1 cellular context compared by ENCODE assay signal in the genomic region with DNA sequence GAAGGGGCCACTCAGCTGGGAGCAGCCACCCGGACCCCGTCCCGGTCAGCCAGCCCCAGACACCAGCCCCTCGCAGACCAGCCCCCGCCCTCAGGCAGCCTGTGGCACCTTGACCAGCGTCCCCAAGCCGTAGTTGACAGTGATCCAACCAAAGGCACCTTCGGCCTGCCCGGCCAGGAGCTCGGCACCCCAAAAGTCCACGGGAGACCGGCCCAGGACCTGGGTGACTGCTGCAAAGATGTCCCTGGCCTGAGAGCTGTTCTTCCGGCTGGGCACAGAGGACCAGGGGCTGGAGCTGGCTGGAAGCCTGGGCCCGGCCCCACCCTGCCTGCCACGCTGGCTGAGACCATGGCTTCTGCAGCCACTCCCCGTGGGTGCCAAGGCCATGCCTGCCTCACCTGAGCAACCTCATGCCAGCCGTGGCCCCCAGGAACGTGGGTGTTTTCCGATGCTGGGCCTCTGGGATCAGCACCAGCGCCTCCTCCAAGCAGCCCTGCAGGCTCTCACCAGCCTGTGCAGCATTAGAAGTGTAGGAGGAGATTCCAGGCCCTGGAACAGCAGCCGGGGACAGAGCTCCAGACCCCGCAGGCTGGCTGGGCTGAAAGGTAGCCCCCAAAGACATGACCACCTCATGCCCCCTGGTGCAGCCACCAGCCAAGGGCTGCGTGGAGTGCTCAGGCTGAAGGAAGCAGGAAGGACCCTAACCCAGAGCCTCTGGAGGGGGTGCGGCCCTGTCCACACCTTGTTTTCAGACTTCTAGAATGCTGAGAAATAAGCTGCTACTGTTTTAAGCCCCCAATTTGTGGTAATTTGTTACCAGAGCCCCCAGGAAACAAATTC.
TF ChIP-seq lines count a peak whose summit lies in the region.

No MANE protein-coding gene starts in this region.

TF ChIP-seq in WTC11, 78 proteins besides CTCF, POLR2A, EP300 and RAD21 (continued from another document):
- no peak for TF ChIP-seq ZBTB43 (CRISPR knock-in tag; IDR thresholded peaks at IDR 0.05)
- no peak for TF ChIP-seq NR1H2 (CRISPR knock-in tag; IDR thresholded peaks at IDR 0.05)
- TF ChIP-seq SOX15 (CRISPR knock-in tag; IDR thresholded peaks at IDR 0.05), result no peak
- no peak for TF ChIP-seq RELA (CRISPR knock-in tag; IDR thresholded peaks at IDR 0.05; ENCODE audit: borderline replicate concordance)
- TF ChIP-seq, protein P1, sequence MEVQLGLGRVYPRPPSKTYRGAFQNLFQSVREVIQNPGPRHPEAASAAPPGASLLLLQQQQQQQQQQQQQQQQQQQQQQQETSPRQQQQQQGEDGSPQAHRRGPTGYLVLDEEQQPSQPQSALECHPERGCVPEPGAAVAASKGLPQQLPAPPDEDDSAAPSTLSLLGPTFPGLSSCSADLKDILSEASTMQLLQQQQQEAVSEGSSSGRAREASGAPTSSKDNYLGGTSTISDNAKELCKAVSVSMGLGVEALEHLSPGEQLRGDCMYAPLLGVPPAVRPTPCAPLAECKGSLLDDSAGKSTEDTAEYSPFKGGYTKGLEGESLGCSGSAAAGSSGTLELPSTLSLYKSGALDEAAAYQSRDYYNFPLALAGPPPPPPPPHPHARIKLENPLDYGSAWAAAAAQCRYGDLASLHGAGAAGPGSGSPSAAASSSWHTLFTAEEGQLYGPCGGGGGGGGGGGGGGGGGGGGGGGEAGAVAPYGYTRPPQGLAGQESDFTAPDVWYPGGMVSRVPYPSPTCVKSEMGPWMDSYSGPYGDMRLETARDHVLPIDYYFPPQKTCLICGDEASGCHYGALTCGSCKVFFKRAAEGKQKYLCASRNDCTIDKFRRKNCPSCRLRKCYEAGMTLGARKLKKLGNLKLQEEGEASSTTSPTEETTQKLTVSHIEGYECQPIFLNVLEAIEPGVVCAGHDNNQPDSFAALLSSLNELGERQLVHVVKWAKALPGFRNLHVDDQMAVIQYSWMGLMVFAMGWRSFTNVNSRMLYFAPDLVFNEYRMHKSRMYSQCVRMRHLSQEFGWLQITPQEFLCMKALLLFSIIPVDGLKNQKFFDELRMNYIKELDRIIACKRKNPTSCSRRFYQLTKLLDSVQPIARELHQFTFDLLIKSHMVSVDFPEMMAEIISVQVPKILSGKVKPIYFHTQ (CRISPR knock-in tag; IDR thresholded peaks at IDR 0.05), result no peak
- TF ChIP-seq ZSCAN18 (CRISPR knock-in tag; IDR thresholded peaks at IDR 0.05), result no peak
- TF ChIP-seq, protein P2, sequence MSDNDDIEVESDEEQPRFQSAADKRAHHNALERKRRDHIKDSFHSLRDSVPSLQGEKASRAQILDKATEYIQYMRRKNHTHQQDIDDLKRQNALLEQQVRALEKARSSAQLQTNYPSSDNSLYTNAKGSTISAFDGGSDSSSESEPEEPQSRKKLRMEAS (CRISPR knock-in tag; IDR thresholded peaks at IDR 0.05), result no peak
- TF ChIP-seq, protein P3, sequence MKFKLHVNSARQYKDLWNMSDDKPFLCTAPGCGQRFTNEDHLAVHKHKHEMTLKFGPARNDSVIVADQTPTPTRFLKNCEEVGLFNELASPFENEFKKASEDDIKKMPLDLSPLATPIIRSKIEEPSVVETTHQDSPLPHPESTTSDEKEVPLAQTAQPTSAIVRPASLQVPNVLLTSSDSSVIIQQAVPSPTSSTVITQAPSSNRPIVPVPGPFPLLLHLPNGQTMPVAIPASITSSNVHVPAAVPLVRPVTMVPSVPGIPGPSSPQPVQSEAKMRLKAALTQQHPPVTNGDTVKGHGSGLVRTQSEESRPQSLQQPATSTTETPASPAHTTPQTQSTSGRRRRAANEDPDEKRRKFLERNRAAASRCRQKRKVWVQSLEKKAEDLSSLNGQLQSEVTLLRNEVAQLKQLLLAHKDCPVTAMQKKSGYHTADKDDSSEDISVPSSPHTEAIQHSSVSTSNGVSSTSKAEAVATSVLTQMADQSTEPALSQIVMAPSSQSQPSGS (CRISPR knock-in tag; IDR thresholded peaks at IDR 0.05; ENCODE audit: borderline replicate concordance, low read depth), result no peak
- no peak for TF ChIP-seq ZNF396 (CRISPR knock-in tag; IDR thresholded peaks at IDR 0.05; ENCODE audit: borderline replicate concordance)
- TF ChIP-seq, protein P4, sequence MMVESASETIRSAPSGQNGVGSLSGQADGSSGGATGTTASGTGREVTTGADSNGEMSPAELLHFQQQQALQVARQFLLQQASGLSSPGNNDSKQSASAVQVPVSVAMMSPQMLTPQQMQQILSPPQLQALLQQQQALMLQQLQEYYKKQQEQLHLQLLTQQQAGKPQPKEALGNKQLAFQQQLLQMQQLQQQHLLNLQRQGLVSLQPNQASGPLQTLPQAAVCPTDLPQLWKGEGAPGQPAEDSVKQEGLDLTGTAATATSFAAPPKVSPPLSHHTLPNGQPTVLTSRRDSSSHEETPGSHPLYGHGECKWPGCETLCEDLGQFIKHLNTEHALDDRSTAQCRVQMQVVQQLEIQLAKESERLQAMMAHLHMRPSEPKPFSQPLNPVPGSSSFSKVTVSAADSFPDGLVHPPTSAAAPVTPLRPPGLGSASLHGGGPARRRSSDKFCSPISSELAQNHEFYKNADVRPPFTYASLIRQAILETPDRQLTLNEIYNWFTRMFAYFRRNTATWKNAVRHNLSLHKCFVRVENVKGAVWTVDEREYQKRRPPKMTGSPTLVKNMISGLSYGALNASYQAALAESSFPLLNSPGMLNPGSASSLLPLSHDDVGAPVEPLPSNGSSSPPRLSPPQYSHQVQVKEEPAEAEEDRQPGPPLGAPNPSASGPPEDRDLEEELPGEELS (CRISPR knock-in tag; IDR thresholded peaks at IDR 0.05), result no peak
- TF ChIP-seq, protein P5, sequence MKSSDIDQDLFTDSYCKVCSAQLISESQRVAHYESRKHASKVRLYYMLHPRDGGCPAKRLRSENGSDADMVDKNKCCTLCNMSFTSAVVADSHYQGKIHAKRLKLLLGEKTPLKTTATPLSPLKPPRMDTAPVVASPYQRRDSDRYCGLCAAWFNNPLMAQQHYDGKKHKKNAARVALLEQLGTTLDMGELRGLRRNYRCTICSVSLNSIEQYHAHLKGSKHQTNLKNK (CRISPR knock-in tag; IDR thresholded peaks at IDR 0.05), result no peak
- TF ChIP-seq HMGA2 (CRISPR knock-in tag; IDR thresholded peaks at IDR 0.05), result no peak
- no peak for TF ChIP-seq MLX (CRISPR knock-in tag; IDR thresholded peaks at IDR 0.05)
- TF ChIP-seq MYBL2 (CRISPR knock-in tag; IDR thresholded peaks at IDR 0.05), result no peak
- no peak for TF ChIP-seq MXD4 (CRISPR knock-in tag; IDR thresholded peaks at IDR 0.05; ENCODE audit: borderline replicate concordance)
